Comparison of ENCODE assay signal across 8 cellular contexts in the genomic region with DNA sequence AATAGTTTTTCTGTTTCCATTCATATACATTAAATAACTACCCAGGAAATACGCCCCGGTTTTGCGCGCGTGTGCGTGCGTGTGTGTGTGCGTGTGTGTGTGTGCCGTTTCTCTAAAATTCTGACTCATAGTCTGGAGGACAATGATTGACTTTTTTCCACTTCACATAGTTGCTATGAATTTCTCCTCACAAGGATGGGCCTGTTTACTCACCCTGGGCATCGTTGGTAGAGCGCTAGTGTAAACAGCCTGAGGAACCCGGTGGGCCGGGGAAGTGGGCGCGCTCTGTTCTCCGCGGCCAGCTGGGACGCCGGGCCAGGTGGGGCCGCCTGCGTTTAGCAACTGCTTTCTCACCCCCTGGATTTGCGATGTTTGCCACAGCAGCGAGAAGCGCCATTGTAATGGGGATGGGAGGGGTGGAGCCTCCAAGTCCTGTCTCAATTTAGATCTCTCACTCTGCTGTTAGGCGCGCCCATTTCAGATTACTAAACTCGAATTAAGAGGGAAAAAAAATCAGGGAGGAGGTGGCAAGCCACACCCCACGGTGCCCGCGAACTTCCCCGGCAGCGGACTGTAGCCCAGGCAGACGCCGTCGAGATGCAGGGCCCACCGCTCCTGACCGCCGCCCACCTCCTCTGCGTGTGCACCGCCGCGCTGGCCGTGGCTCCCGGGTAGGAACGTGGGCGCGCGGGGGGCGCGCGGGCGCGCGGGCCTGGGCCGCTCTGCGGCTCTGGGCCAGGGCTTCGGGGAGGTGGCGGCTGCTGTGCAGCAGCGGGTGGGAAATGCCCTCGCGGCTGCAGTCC. TPM values are rescaled to one million over a fixed set of nuclear protein-coding genes. Genes with fewer than 3 reads are reported as not detected.
DNase-seq lines count a peak whose midpoint lies in the region; ATAC-seq and TF ChIP-seq lines count a peak whose summit lies in the region.

A gene (plus strand): TSS at position 585 of the 803 bp plus-strand sequence. CDS start 13 bp downstream, at position 598.

- peak in 2 of 4 donors; percentile 58 to 71 for TF ChIP-seq EP300 in upper lobe of left lung (IDR thresholded peaks at IDR 0.05)

- H3K9me3 ChIP-seq in SJCRH30 (replicated peaks), result no peaks in the 10 kb centered on the region
- H3K9me3 ChIP-seq in cardiac muscle cell (ENCODE audit: low read depth), result no peaks in the 10 kb centered on the region
- no peaks in the 10 kb centered on the region for H3K9me3 ChIP-seq in upper lobe of left lung

- intact Hi-C loops in CD14-positive monocyte (cut with micrococcal nuclease) (no loop called here), posterior cingulate gyrus (cut with DNase I) (no loop called here)

- H3K27me3 Mint-ChIP-seq in CD14-positive monocyte (ENCODE audit: low read depth in 3 of 3), result peaks cover 2 to 8% (median 5%) of the 10 kb centered on the region in 3 donors

- ATAC-seq in GM19397 (IDR thresholded peaks at IDR 0.05; ENCODE audit: unreplicated experiment) (peak; percentile 56), HG03521 (IDR thresholded peaks at IDR 0.05; ENCODE audit: unreplicated experiment) (peak; percentile 53), upper lobe of left lung (ENCODE audit: low FRiP score in 2 of 2) (peak; percentile 71 to 86)

- TF ChIP-seq CTCF in CD14-positive monocyte (IDR thresholded peaks at IDR 0.05) (no peak), cardiac muscle cell (IDR thresholded peaks at IDR 0.05; ENCODE audit: low read depth, low read length) (no peak), upper lobe of left lung (IDR thresholded peaks at IDR 0.05) (no peak)

- H3K4me1 ChIP-seq in SJCRH30, result 0 out of 2 replicates have a peak, but pooled peaks cover 2% of the 10 kb centered on the region
- no peaks in the 10 kb centered on the region for H3K4me1 ChIP-seq in cardiac muscle cell (ENCODE audit: low read depth)
- H3K4me1 ChIP-seq in upper lobe of left lung, result peaks cover 7 to 30% (median 10%) of the 10 kb centered on the region in 4 donors

- H3K27ac ChIP-seq in SJCRH30 (peak within 1 kb of the TSS; percentile 41), cardiac muscle cell (no peak within 1 kb of the TSS), upper lobe of left lung (peak within 1 kb of the TSS; percentile 64 to 86 (median 78))

- 4 to 5% methylated on average over 38 to 42 of the region's 61 CpGs for WGBS in upper lobe of left lung, 2 donors

- no peaks in the 10 kb centered on the region for H3K36me3 ChIP-seq in SJCRH30
- H3K36me3 ChIP-seq in cardiac muscle cell, result no peaks in the 10 kb centered on the region
- H3K36me3 ChIP-seq in upper lobe of left lung, result no peaks in the 10 kb centered on the region

- H3K4me1 Mint-ChIP-seq in CD14-positive monocyte, result peaks cover 31% of the 10 kb centered on the region

- DNase-seq in CD14-positive monocyte (ENCODE audit: low spot score), result peak; percentile 77
- DNase-seq in SJCRH30, result peak; percentile 57 to 66
- DNase-seq in activated naive CD4-positive, alpha-beta T cell treated with anti-CD3 and anti-CD28 coated beads, Interleukin-2, amount 50 U/mL, for 16 hours, result peak; percentile 76
- DNase-seq in cardiac muscle cell (ENCODE audit: low read depth in 1 of 2, low spot score in 1 of 2), result peak; percentile 54 to 80
- DNase-seq in posterior cingulate gyrus, result peak in 9 of 10 donors; percentile 10 to 90 (median 32)
- peak; percentile 44 to 91 for DNase-seq in upper lobe of left lung

- H3K9me3 Mint-ChIP-seq in CD14-positive monocyte, result peaks cover 0 to 7% (median 4%) of the 10 kb centered on the region in 7 donors

- H3K27me3 ChIP-seq in SJCRH30 (no peaks in the 10 kb centered on the region), cardiac muscle cell (no peaks in the 10 kb centered on the region), upper lobe of left lung (peaks cover 0 to 2% (median 0%) of the 10 kb centered on the region in 4 donors)

- H3K4me3 Mint-ChIP-seq in CD14-positive monocyte, result peak within 1 kb of the TSS; percentile 85 to 96

- peak within 1 kb of the TSS; percentile 66 to 91 (median 82) for H3K27ac Mint-ChIP-seq in CD14-positive monocyte

- H3K36me3 Mint-ChIP-seq in CD14-positive monocyte, result peaks cover 3 to 4% of the 10 kb centered on the region in 2 donors

- H3K4me3 ChIP-seq in SJCRH30 (peak within 1 kb of the TSS; percentile 73), cardiac muscle cell (peak within 1 kb of the TSS; percentile 26), upper lobe of left lung (peak within 1 kb of the TSS; percentile 23 to 72 (median 58))

- TF ChIP-seq POLR2A in upper lobe of left lung (IDR thresholded peaks at IDR 0.05), result peak in 2 of 4 donors; percentile 28 to 33

RNA-seq across cellular contexts. Expression of the gene that starts here (rescaled TPM):
- polyA plus RNA-seq in CD14-positive monocyte (under 1 TPM; 0.17 to 0.30 TPM), cardiac muscle cell (0.99 and 1.5 TPM in 2 replicates)
- total RNA-seq in SJCRH30 (2014; rRNA removed; shearing (Covaris generic)), result 4.7 and 4.9 TPM in 2 replicates
- total RNA-seq in cardiac muscle cell (1.7 and 2.1 TPM in 2 replicates), upper lobe of left lung (10 to 100 TPM in 5 of 6 donors, 1 to 10 TPM in 1; 4.2 to 25.5 (median 21.3) TPM)

Comparison
In these comparisons a context has a peak if more than half of its experiments do, and no peak if none do; other contexts are left out.
1. Peak in DNase-seq in CD14-positive monocyte; RNA of the gene not detected or under 1 TPM.